ENCODE assay signal across 19 cellular contexts in genomic region chr4:124703154-124703553, GRCh38.
DNase-seq lines count a peak whose midpoint lies in the region; ATAC-seq and FAIRE-seq lines count a peak whose summit lies in the region.
"Had no signal": no experiment of that assay in that cellular context is flagged by ENCODE, and none has a peak within 500 bp of the region (broad histone marks: within the 10 kb centered on the region; RNA-seq: fewer than 3 reads in every experiment).

No MANE protein-coding gene starts in this region.

- peak; percentile 53 for ATAC-seq in GM21367 (IDR thresholded peaks at IDR 0.05; ENCODE audit: unreplicated experiment)
- no peak for ATAC-seq in HG03280 (IDR thresholded peaks at IDR 0.05; ENCODE audit: unreplicated experiment)
- no peak for ATAC-seq in HG03095 (IDR thresholded peaks at IDR 0.05; ENCODE audit: unreplicated experiment)
- ATAC-seq: activated T-cell treated with anti-CD3 and anti-CD28 coated beads, Interleukin-2, amount 50 U/mL, for 72 hours; GM23338; Panc1; right cardiac atrium had no signal

- DNase-seq in GM18507 (ENCODE audit: extremely low spot score, insufficient read length, low read depth) (no peak), NOMO-1 treated with dmso at 0.1 percent for 144 hours (lab: John Stamatoyannopoulos, UW; ENCODE audit: unreplicated experiment) (peak; percentile 57), pons (ENCODE audit: low spot score) (peak; percentile 29), DMS 273 (lab: John Stamatoyannopoulos, UW; ENCODE audit: unreplicated experiment) (no peak)
- DNase-seq: activated naive CD4-positive, alpha-beta T cell treated with anti-CD3 and anti-CD28 coated beads, Interleukin-2, amount 50 U/mL, for 16 hours; activated T-cell treated with anti-CD3 and anti-CD28 coated beads, Interleukin-2, amount 50 U/mL, for 72 hours; aorta; Calu3; cerebellar nuclear complex; left ventricle myocardium inferior; NCI-H1417; NCI-H2171; right cardiac atrium; T-helper 9 cell had no signal

- peak; percentile 56 for FAIRE-seq in GM18507 (lab: Jason Lieb, UNC)

Comparison
In these comparisons a context has a peak if more than half of its experiments do, and no peak if none do; other contexts are left out.
1. DNase-seq: peak in NOMO-1 treated with dmso at 0.1 percent for 144 hours (single experiment) and pons (single experiment); none in GM18507 (single experiment) and DMS 273 (single experiment).